ENCODE assay signal across 38 cellular contexts in the genomic region with DNA sequence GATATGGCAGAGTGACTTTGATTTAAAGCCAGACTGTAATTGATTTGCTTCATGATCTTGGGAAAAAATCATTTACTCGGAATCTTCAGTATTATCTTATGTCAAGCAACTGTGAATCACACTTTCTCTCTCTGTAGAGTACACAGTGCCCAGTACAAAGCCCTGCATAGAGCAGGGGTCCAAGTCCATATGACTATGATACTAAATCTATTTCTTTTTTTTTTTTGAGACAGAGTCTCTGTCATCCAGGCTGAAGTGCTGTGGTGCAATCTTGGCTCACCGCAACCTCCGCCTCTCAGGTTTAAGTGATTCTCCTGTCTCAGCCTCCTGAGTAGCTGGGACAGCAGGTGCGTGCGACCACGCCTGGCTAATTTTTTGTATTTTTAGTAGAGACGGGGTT.
"Had no signal": no experiment of that assay in that cellular context is flagged by ENCODE, and none has a peak within 500 bp of the region (broad histone marks: within the 10 kb centered on the region; RNA-seq: fewer than 3 reads in every experiment).

No MANE protein-coding gene starts in this region.

- H3K4me3 ChIP-seq: ascending aorta, cardiac muscle cell had no signal

- H3K27ac ChIP-seq: ascending aorta, cardiac muscle cell, VCaP had no signal

- H3K4me1 ChIP-seq: ascending aorta had no signal

- H3K27me3 ChIP-seq: ascending aorta, cardiac muscle cell had no signal

- H3K4me3 Mint-ChIP-seq: activated B cell treated with CpG ODN at 0.5 μM for 24 hours; activated CD4-positive, alpha-beta memory T cell treated with anti-CD3 and anti-CD28 coated beads for 36 hours; activated CD4-positive, alpha-beta T cell treated with anti-CD3 and anti-CD28 coated beads, Interleukin-2, amount 10 ng/mL, durations not matched to agents 24 days and 14 days; activated CD8-positive, alpha-beta memory T cell treated with anti-CD3 and anti-CD28 coated beads, Interleukin-2, amount 10 ng/mL, durations not matched to agents 7 days and 5 days; activated CD8-positive, alpha-beta T cell treated with anti-CD3 and anti-CD28 coated beads, Interleukin-2, amount 10 ng/mL, durations not matched to agents 7 days and 5 days; activated naive CD4-positive, alpha-beta T cell treated with anti-CD3 and anti-CD28 coated beads, Interleukin-2, amount 10 ng/mL, durations not matched to agents 7 days and 5 days; activated naive CD4-positive, alpha-beta T cell treated with anti-CD3 and anti-CD28 coated beads, Interleukin-2, amount 50 U/mL, for 24 hours; activated naive CD8-positive, alpha-beta T cell; activated naive CD8-positive, alpha-beta T cell treated with anti-CD3 and anti-CD28 coated beads, Interleukin-2, amount 10 ng/mL, durations not matched to agents 7 days and 5 days; activated naive CD8-positive, alpha-beta T cell treated with anti-CD3 and anti-CD28 coated beads, Interleukin-2, amount 50 U/mL, for 24 hours; activated T-cell treated with anti-CD3 and anti-CD28 coated beads, Interleukin-2, amount 50 U/mL, for 24 hours; brain; central memory CD8-positive, alpha-beta T cell; T-helper 1 cell treated with Interleukin-12 subunit alpha and Interleukin-12 subunit beta and Interleukin-4 antibody, amounts not matched to agents 30 μg/mL and 1 μg/mL, for 36 hours; T-helper 2 cell treated with Interferon-gamma antibody and Interleukin-4, amounts not matched to agents 5 μg/mL and 100 μg/mL, for 36 hours had no signal

- H3K9me3 Mint-ChIP-seq: activated B cell treated with CpG ODN at 0.5 μM for 24 hours; activated CD4-positive, alpha-beta memory T cell treated with anti-CD3 and anti-CD28 coated beads for 36 hours; activated CD4-positive, alpha-beta T cell treated with anti-CD3 and anti-CD28 coated beads, Interleukin-2, amount 10 ng/mL, durations not matched to agents 24 days and 14 days; activated naive CD4-positive, alpha-beta T cell treated with anti-CD3 and anti-CD28 coated beads, Interleukin-2, amount 10 ng/mL, durations not matched to agents 7 days and 5 days; activated naive CD4-positive, alpha-beta T cell treated with anti-CD3 and anti-CD28 coated beads, Interleukin-2, amount 50 U/mL, for 24 hours; activated naive CD8-positive, alpha-beta T cell treated with anti-CD3 and anti-CD28 coated beads, Interleukin-2, amount 10 ng/mL, durations not matched to agents 7 days and 5 days; activated naive CD8-positive, alpha-beta T cell treated with anti-CD3 and anti-CD28 coated beads, Interleukin-2, amount 50 U/mL, for 24 hours; activated T-cell treated with anti-CD3 and anti-CD28 coated beads, Interleukin-2, amount 50 U/mL, for 24 hours; activated T-helper 2 cell treated with anti-CD3 and anti-CD28 coated beads, Interferon-gamma antibody, Interleukin-2, Interleukin-4, amounts not matched to agents 10 μg/mL and 5 μg/mL and 100 μg/mL, durations not matched to agents 14 hours and 24 hours and 36 hours; central memory CD8-positive, alpha-beta T cell; T-helper 1 cell treated with Interleukin-12 subunit alpha and Interleukin-12 subunit beta and Interleukin-4 antibody, amounts not matched to agents 30 μg/mL and 1 μg/mL, for 36 hours; T-helper 2 cell treated with Interferon-gamma antibody and Interleukin-4, amounts not matched to agents 5 μg/mL and 100 μg/mL, for 36 hours had no signal

- ATAC-seq: activated CD8-positive, alpha-beta memory T cell treated with anti-CD3 and anti-CD28 coated beads, Interleukin-2, amount 10 ng/mL, durations not matched to agents 7 days and 5 days; activated CD8-positive, alpha-beta T cell treated with anti-CD3 and anti-CD28 coated beads, Interleukin-2, amount 10 ng/mL, durations not matched to agents 7 days and 5 days; activated naive CD8-positive, alpha-beta T cell treated with anti-CD3 and anti-CD28 coated beads, Interleukin-2, amount 50 U/mL, for 24 hours had no signal

- H3K36me3 Mint-ChIP-seq: activated CD4-positive, alpha-beta memory T cell treated with anti-CD3 and anti-CD28 coated beads for 36 hours; activated CD8-positive, alpha-beta memory T cell treated with anti-CD3 and anti-CD28 coated beads, Interleukin-2, amount 10 ng/mL, durations not matched to agents 7 days and 5 days; activated naive CD4-positive, alpha-beta T cell treated with anti-CD3 and anti-CD28 coated beads, Interleukin-2, amount 10 ng/mL, durations not matched to agents 7 days and 5 days; activated naive CD4-positive, alpha-beta T cell treated with anti-CD3 and anti-CD28 coated beads, Interleukin-2, amount 50 U/mL, for 24 hours; activated naive CD8-positive, alpha-beta T cell; activated naive CD8-positive, alpha-beta T cell treated with anti-CD3 and anti-CD28 coated beads, Interleukin-2, amount 10 ng/mL, durations not matched to agents 7 days and 5 days; brain had no signal

- H3K27me3 Mint-ChIP-seq: activated B cell treated with CpG ODN at 0.5 μM for 24 hours; activated naive CD4-positive, alpha-beta T cell treated with anti-CD3 and anti-CD28 coated beads, Interleukin-2, amount 10 ng/mL, durations not matched to agents 7 days and 5 days; activated naive CD4-positive, alpha-beta T cell treated with anti-CD3 and anti-CD28 coated beads, Interleukin-2, amount 50 U/mL, for 24 hours; activated naive CD8-positive, alpha-beta T cell treated with anti-CD3 and anti-CD28 coated beads, Interleukin-2, amount 50 U/mL, for 24 hours; activated T-cell treated with anti-CD3 and anti-CD28 coated beads, Interleukin-2, amount 50 U/mL, for 24 hours; central memory CD8-positive, alpha-beta T cell had no signal

- H3K36me3 ChIP-seq: ascending aorta, cardiac muscle cell had no signal

- DNase-seq: activated B cell treated with CpG ODN at 0.5 μM for 24 hours; activated CD4-positive, alpha-beta memory T cell treated with anti-CD3 and anti-CD28 coated beads for 36 hours; activated CD4-positive, alpha-beta T cell treated with anti-CD3 and anti-CD28 coated beads for 4 hours; activated CD4-positive, alpha-beta T cell treated with anti-CD3 and anti-CD28 coated beads, Interleukin-2, amount 10 ng/mL, durations not matched to agents 24 days and 14 days; activated CD4-positive, alpha-beta T cell treated with anti-CD3 and anti-CD28 coated beads, Interleukin-2, amount 50 U/mL, for 1 hour; activated CD4-positive, alpha-beta T cell treated with anti-CD3 and anti-CD28 coated beads, Interleukin-2, amount 50 U/mL, for 4 hours; activated CD4-positive, CD25-positive, alpha-beta regulatory T cell treated with anti-CD3 and anti-CD28 coated beads, Interleukin-2, amount 50 U/mL, for 72 hours; activated CD8-positive, alpha-beta memory T cell treated with anti-CD3 and anti-CD28 coated beads for 24 hours; activated CD8-positive, alpha-beta memory T cell treated with anti-CD3 and anti-CD28 coated beads, Interleukin-2, amount 10 ng/mL, durations not matched to agents 7 days and 5 days; activated CD8-positive, alpha-beta memory T cell treated with anti-CD3 and anti-CD28 coated beads, Interleukin-2, amount 50 U/mL, for 48 hours; activated CD8-positive, alpha-beta T cell treated with anti-CD3 and anti-CD28 coated beads, Interleukin-2, amount 10 ng/mL, durations not matched to agents 7 days and 5 days; activated effector memory CD4-positive, alpha-beta T cell treated with Interleukin-2 at 50 U/mL for 16 hours; activated gamma-delta T cell; activated naive CD4-positive, alpha-beta T cell treated with anti-CD3 and anti-CD28 coated beads, Interleukin-2, amount 10 ng/mL, durations not matched to agents 7 days and 5 days; activated naive CD4-positive, alpha-beta T cell treated with Interleukin-2 at 50 U/mL for 16 hours; activated naive CD8-positive, alpha-beta T cell treated with anti-CD3 and anti-CD28 coated beads, Interleukin-2, amount 10 ng/mL, durations not matched to agents 7 days and 5 days; activated naive CD8-positive, alpha-beta T cell treated with anti-CD3 and anti-CD28 coated beads, Interleukin-2, amount 50 U/mL, for 24 hours; activated T-cell treated with anti-CD3 and anti-CD28 coated beads, Interleukin-2, amount 50 U/mL, for 24 hours; activated T-cell treated with anti-CD3 and anti-CD28 coated beads, Interleukin-2, amount 50 U/mL, for 48 hours; amygdala; anterior cingulate cortex; caudate nucleus; cerebellar nuclear complex; T-helper 1 cell; T-helper 2 cell; T-helper 9 cell had no signal

- H3K27ac Mint-ChIP-seq: activated B cell treated with CpG ODN at 0.5 μM for 24 hours; activated CD4-positive, alpha-beta memory T cell treated with anti-CD3 and anti-CD28 coated beads for 36 hours; activated CD4-positive, alpha-beta T cell treated with anti-CD3 and anti-CD28 coated beads, Interleukin-2, amount 10 ng/mL, durations not matched to agents 24 days and 14 days; activated CD8-positive, alpha-beta memory T cell treated with anti-CD3 and anti-CD28 coated beads, Interleukin-2, amount 10 ng/mL, durations not matched to agents 7 days and 5 days; activated CD8-positive, alpha-beta T cell treated with anti-CD3 and anti-CD28 coated beads, Interleukin-2, amount 10 ng/mL, durations not matched to agents 7 days and 5 days; activated naive CD4-positive, alpha-beta T cell treated with anti-CD3 and anti-CD28 coated beads, Interleukin-2, amount 10 ng/mL, durations not matched to agents 7 days and 5 days; activated naive CD4-positive, alpha-beta T cell treated with anti-CD3 and anti-CD28 coated beads, Interleukin-2, amount 50 U/mL, for 24 hours; activated naive CD8-positive, alpha-beta T cell; activated naive CD8-positive, alpha-beta T cell treated with anti-CD3 and anti-CD28 coated beads, Interleukin-2, amount 10 ng/mL, durations not matched to agents 7 days and 5 days; activated naive CD8-positive, alpha-beta T cell treated with anti-CD3 and anti-CD28 coated beads, Interleukin-2, amount 50 U/mL, for 24 hours; activated T-cell treated with anti-CD3 and anti-CD28 coated beads, Interleukin-2, amount 50 U/mL, for 24 hours; activated T-helper 2 cell treated with anti-CD3 and anti-CD28 coated beads, Interferon-gamma antibody, Interleukin-2, Interleukin-4, amounts not matched to agents 10 μg/mL and 5 μg/mL and 100 μg/mL, durations not matched to agents 14 hours and 24 hours and 36 hours; brain; T-helper 1 cell treated with Interleukin-12 subunit alpha and Interleukin-12 subunit beta and Interleukin-4 antibody, amounts not matched to agents 30 μg/mL and 1 μg/mL, for 36 hours; T-helper 2 cell treated with Interferon-gamma antibody and Interleukin-4, amounts not matched to agents 5 μg/mL and 100 μg/mL, for 36 hours had no signal

- H3K4me1 Mint-ChIP-seq: activated B cell treated with CpG ODN at 0.5 μM for 24 hours; activated CD4-positive, alpha-beta T cell treated with anti-CD3 and anti-CD28 coated beads, Interleukin-2, amount 10 ng/mL, durations not matched to agents 24 days and 14 days; activated CD8-positive, alpha-beta memory T cell treated with anti-CD3 and anti-CD28 coated beads, Interleukin-2, amount 10 ng/mL, durations not matched to agents 7 days and 5 days; activated naive CD4-positive, alpha-beta T cell treated with anti-CD3 and anti-CD28 coated beads, Interleukin-2, amount 10 ng/mL, durations not matched to agents 7 days and 5 days; activated naive CD4-positive, alpha-beta T cell treated with anti-CD3 and anti-CD28 coated beads, Interleukin-2, amount 50 U/mL, for 24 hours; activated naive CD8-positive, alpha-beta T cell treated with anti-CD3 and anti-CD28 coated beads, Interleukin-2, amount 10 ng/mL, durations not matched to agents 7 days and 5 days; activated naive CD8-positive, alpha-beta T cell treated with anti-CD3 and anti-CD28 coated beads, Interleukin-2, amount 50 U/mL, for 24 hours; central memory CD8-positive, alpha-beta T cell had no signal

- H3K9me3 ChIP-seq: ascending aorta had no signal

- FAIRE-seq: bronchial epithelial cell, TTC549 had no signal
